ENCODE assay signal across 8 cellular contexts in genomic region chr2:84741182-84741822, GRCh38.
A peak's percentile ranks its signal among the peaks of the same experiment; 100 is the strongest.
DNase-seq lines count a peak whose midpoint lies in the region; ATAC-seq, FAIRE-seq and TF ChIP-seq lines count a peak whose summit lies in the region.

No MANE protein-coding gene starts in this region.

- no peaks in the 10 kb centered on the region for H3K4me1 Mint-ChIP-seq in astrocyte (ENCODE audit: low read depth, unreplicated experiment)
- H3K4me1 Mint-ChIP-seq in memory B cell, result peaks cover 5% of the 10 kb centered on the region

- CTCF ChIA-PET in BJ (lab: Yijun Ruan, JAX), result interaction anchor here (0.8 to 1.4 kb wide), 6 partner anchors 10 to 149 kb away, joined by 3 to 6 read pairs (median 3); no protein-coding TSS in a partner anchor

- H3K4me1 ChIP-seq in astrocyte (ENCODE audit: insufficient read depth, low read length), result no peaks in the 10 kb centered on the region

- H3K9ac ChIP-seq in astrocyte (ENCODE audit: low read length), result no peak overlapping the region

- FAIRE-seq in astrocyte (lab: Jason Lieb, UNC), result no peak
- FAIRE-seq in RCC 7860 (lab: Jason Lieb, UNC), result no peak

- no peaks in the 10 kb centered on the region for H3K79me2 ChIP-seq in astrocyte (ENCODE audit: insufficient read depth, low read length)

- ATAC-seq in GM19035 (IDR thresholded peaks at IDR 0.05; ENCODE audit: unreplicated experiment) (peak; percentile 97), HG03097 (IDR thresholded peaks at IDR 0.05; ENCODE audit: low FRiP score, unreplicated experiment) (peak; percentile 98), memory B cell (ENCODE audit: low read depth) (peak; percentile 86)

- H3K27me3 ChIP-seq in BJ (ENCODE audit: control insufficient read depth, insufficient read depth, low read length), result no peaks in the 10 kb centered on the region; the same call in 1 of the 2 replicates
- H3K27me3 ChIP-seq in astrocyte (ENCODE audit: insufficient read depth, low read length), result no peaks in the 10 kb centered on the region

- H3K36me3 Mint-ChIP-seq in astrocyte (ENCODE audit: low read depth, unreplicated experiment), result no peaks in the 10 kb centered on the region
- H3K36me3 Mint-ChIP-seq in memory B cell, result no peaks in the 10 kb centered on the region

- no peak overlapping the region for H3K4me3 ChIP-seq in BJ (ENCODE audit: low read depth, low read length)
- no peak overlapping the region for H3K4me3 ChIP-seq in astrocyte (ENCODE audit: insufficient read depth, low read depth, low read length)

- H3K27me3 Mint-ChIP-seq in astrocyte (ENCODE audit: low read depth, unreplicated experiment) (no peaks in the 10 kb centered on the region), memory B cell (peaks cover 11% of the 10 kb centered on the region)

- DNase-seq in BJ (ENCODE audit: low read depth) (no peak), SKM-1 (lab: John Stamatoyannopoulos, UW; ENCODE audit: unreplicated experiment) (peak; percentile 64), astrocyte (ENCODE audit: low read depth) (no peak), memory B cell (ENCODE audit: low spot score in 2 of 2) (peak in 1 of 2 donors; percentile 7), RCC 7860 (ENCODE audit: low spot score) (no peak), AG08395 (ENCODE audit: low spot score) (no peak)

- no peak overlapping the region for H3K27ac Mint-ChIP-seq in astrocyte (ENCODE audit: unreplicated experiment)
- no peak overlapping the region for H3K27ac Mint-ChIP-seq in memory B cell

- no peak overlapping the region for H3K27ac ChIP-seq in astrocyte (ENCODE audit: low read depth, low read length)

- peaks cover 3% of the 10 kb centered on the region for H3K9me3 Mint-ChIP-seq in astrocyte (ENCODE audit: unreplicated experiment)
- H3K9me3 Mint-ChIP-seq in memory B cell, result no peaks in the 10 kb centered on the region

- H2AFZ ChIP-seq in astrocyte (ENCODE audit: low read depth, low read length), result no peak overlapping the region

- no peaks in the 10 kb centered on the region for H4K20me1 ChIP-seq in astrocyte (ENCODE audit: insufficient read depth, low read length)

- no peak overlapping the region for H3K4me3 Mint-ChIP-seq in astrocyte (ENCODE audit: unreplicated experiment)
- H3K4me3 Mint-ChIP-seq in memory B cell, result no peak overlapping the region

- H3K4me2 ChIP-seq in astrocyte (ENCODE audit: low read length), result no peak overlapping the region

- H3K36me3 ChIP-seq in BJ (ENCODE audit: control insufficient read depth, insufficient read depth, low read length) (no peaks in the 10 kb centered on the region), astrocyte (ENCODE audit: insufficient read depth, low read length) (no peaks in the 10 kb centered on the region)

- no peaks in the 10 kb centered on the region for H3K9me3 ChIP-seq in astrocyte (ENCODE audit: insufficient read depth, low read depth, low read length)

- peak; percentile 42 for TF ChIP-seq CTCF in BJ (IDR thresholded peaks at IDR 0.05; ENCODE audit: insufficient read depth, low read depth, low read length)
- peak; percentile 11 for TF ChIP-seq CTCF in astrocyte (IDR thresholded peaks at IDR 0.05; ENCODE audit: insufficient read depth, low read depth, low read length)

- POLR2A ChIA-PET in BJ (lab: Charles Lee), result no interaction called here
